ENCODE assay signal across 14 cellular contexts in genomic region chr17:9206160-9206988, GRCh38.
A peak's percentile ranks its signal among the peaks of the same experiment; 100 is the strongest.
DNase-seq lines count a peak whose midpoint lies in the region; ATAC-seq and TF ChIP-seq lines count a peak whose summit lies in the region.
"Had no signal": no experiment of that assay in that cellular context is flagged by ENCODE, and none has a peak within 500 bp of the region (broad histone marks: within the 10 kb centered on the region; RNA-seq: fewer than 3 reads in every experiment).

No MANE protein-coding gene starts in this region.

- intact Hi-C loops in left colon (cut with DNase I, micrococcal nuclease) = no loop called here
- intact Hi-C loops in Calu3 (cut with micrococcal nuclease; ENCODE audit: unreplicated experiment) = no loop called here

- no TSS peak for BruUV-seq in Calu3 (replicated peaks; lab: Mats Ljungman, UMichigan)

- peaks cover 62% of the 10 kb centered on the region for H3K27me3 Mint-ChIP-seq in Calu3 (ENCODE audit: unreplicated experiment)
- H3K27me3 Mint-ChIP-seq in immature natural killer cell (ENCODE audit: low read depth in 3 of 3) = peaks cover 2 to 13% (median 10%) of the 10 kb centered on the region in 3 donors

- H3K36me3 ChIP-seq in BLaER1 = no peaks in the 10 kb centered on the region
- no peaks in the 10 kb centered on the region for H3K36me3 ChIP-seq in SJCRH30

- H3K27me3 ChIP-seq in BLaER1 (no peaks in the 10 kb centered on the region), SJCRH30 (no peaks in the 10 kb centered on the region), foreskin keratinocyte (no peaks in the 10 kb centered on the region)

- peaks cover 90% of the 10 kb centered on the region for H3K4me1 ChIP-seq in BLaER1
- peaks cover 26% of the 10 kb centered on the region for H3K4me1 ChIP-seq in SJCRH30
- no peaks in the 10 kb centered on the region for H3K4me1 ChIP-seq in foreskin keratinocyte

- H3K27ac Mint-ChIP-seq in Calu3 (ENCODE audit: unreplicated experiment) = no peak overlapping the region
- H3K27ac Mint-ChIP-seq in immature natural killer cell = no peak overlapping the region
- H3K27ac Mint-ChIP-seq: activated T-helper 2 cell treated with anti-CD3 and anti-CD28 coated beads, Interferon-gamma antibody, Interleukin-2, Interleukin-4, amounts not matched to agents 10 μg/mL and 5 μg/mL and 100 μg/mL, durations not matched to agents 14 hours and 24 hours and 36 hours; CD8-positive, alpha-beta memory T cell; WTC11 had no signal

- CTCF ChIA-PET in Calu3 (lab: Charles Lee) = no interaction called here

- no peaks in the 10 kb centered on the region for H4K20me1 ChIP-seq in BLaER1

- peak in 1 of 2 experiments; percentile 19 for DNase-seq in SJCRH30
- DNase-seq in left colon = no peak
- peak; percentile 54 for DNase-seq in retina
- no peak for DNase-seq in Calu3
- DNase-seq in immature natural killer cell = no peak
- no peak for DNase-seq in stimulated activated CD4-positive, alpha-beta T cell treated with anti-CD3 and anti-CD28 coated beads, Interleukin-4, amount 100 ng/mL, for 4 hours
- DNase-seq in foreskin keratinocyte = no peak
- DNase-seq: CD8-positive, alpha-beta memory T cell; NCI-H345; stimulated activated naive CD4-positive, alpha-beta T cell treated with Interleukin-2 at 50 U/mL for 16 hours had no signal

- H3K4me3 ChIP-seq in BLaER1 (no peak overlapping the region; the same call in 1 of the 2 replicates), SJCRH30 (peak overlapping the region; percentile 17; the same call in 1 of the 2 replicates)

- ATAC-seq in left colon (peak; percentile 9), foreskin keratinocyte (no peak)
- ATAC-seq: WTC11 had no signal

- H3K4me3 Mint-ChIP-seq in Calu3 (ENCODE audit: low read depth, unreplicated experiment) = no peak overlapping the region
- H3K4me3 Mint-ChIP-seq in immature natural killer cell = no peak overlapping the region
- H3K4me3 Mint-ChIP-seq: central memory CD8-positive, alpha-beta T cell; WTC11 had no signal

- H3K9me3 ChIP-seq in BLaER1 (no peaks in the 10 kb centered on the region), SJCRH30 (replicated peaks) (no peaks in the 10 kb centered on the region)

- H3K27ac ChIP-seq in BLaER1 = peak overlapping the region; percentile 56
- H3K27ac ChIP-seq in SJCRH30 = peak overlapping the region; percentile 61
- no peak overlapping the region for H3K27ac ChIP-seq in foreskin keratinocyte

- H3K4me1 Mint-ChIP-seq in Calu3 (ENCODE audit: low read depth, unreplicated experiment) (no peaks in the 10 kb centered on the region), immature natural killer cell (no peaks in the 10 kb centered on the region)
- H3K4me1 Mint-ChIP-seq: CD8-positive, alpha-beta memory T cell; central memory CD8-positive, alpha-beta T cell had no signal

- H3K9me3 Mint-ChIP-seq in Calu3 (ENCODE audit: low read depth, unreplicated experiment) (no peaks in the 10 kb centered on the region), immature natural killer cell (no peaks in the 10 kb centered on the region)
- H3K9me3 Mint-ChIP-seq: activated T-helper 2 cell treated with anti-CD3 and anti-CD28 coated beads, Interferon-gamma antibody, Interleukin-2, Interleukin-4, amounts not matched to agents 10 μg/mL and 5 μg/mL and 100 μg/mL, durations not matched to agents 14 hours and 24 hours and 36 hours; central memory CD8-positive, alpha-beta T cell; WTC11 had no signal

- peak overlapping the region; percentile 67 for H3K4me2 ChIP-seq in BLaER1

- H3K36me3 Mint-ChIP-seq in Calu3 (ENCODE audit: insufficient read depth, unreplicated experiment) (no peaks in the 10 kb centered on the region), immature natural killer cell (no peaks in the 10 kb centered on the region)
- H3K36me3 Mint-ChIP-seq: CD8-positive, alpha-beta memory T cell; WTC11 had no signal

- H3K9ac ChIP-seq in BLaER1 = 0 out of 2 replicates have a peak overlapping the region, but pooled peaks have one; percentile 24

- TF ChIP-seq CTCF in Calu3 (IDR thresholded peaks at IDR 0.05; ENCODE audit: unreplicated experiment) = no peak
- no peak for TF ChIP-seq CTCF in foreskin keratinocyte (conservative IDR thresholded peaks at IDR 0.05)
